ENCODE assay signal across 1 cellular context in the genomic region with DNA sequence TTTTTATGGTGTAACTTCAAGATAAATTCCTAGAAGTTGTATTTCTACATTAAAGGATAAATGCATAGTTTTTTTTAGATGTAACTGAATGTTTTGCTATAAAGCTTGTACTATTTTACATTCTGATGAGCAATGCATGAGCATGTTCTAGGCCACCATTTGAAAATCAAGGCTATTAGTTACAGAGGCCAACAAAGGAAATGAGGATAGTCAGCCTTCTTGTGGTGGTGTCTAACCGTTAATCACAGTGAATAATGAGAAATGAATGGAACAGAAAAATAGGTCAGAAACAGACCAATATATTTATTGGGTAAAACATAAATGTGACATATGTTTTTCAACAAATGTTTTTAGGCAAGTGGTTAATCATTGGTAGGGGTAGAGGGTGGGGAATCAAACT.
TF ChIP-seq lines count a peak whose summit lies in the region.

No MANE protein-coding gene starts in this region.

TF ChIP-seq in HCT116, 20 proteins besides CTCF, POLR2A, EP300 and RAD21 (continued from another document):
- TF ChIP-seq, protein P1, sequence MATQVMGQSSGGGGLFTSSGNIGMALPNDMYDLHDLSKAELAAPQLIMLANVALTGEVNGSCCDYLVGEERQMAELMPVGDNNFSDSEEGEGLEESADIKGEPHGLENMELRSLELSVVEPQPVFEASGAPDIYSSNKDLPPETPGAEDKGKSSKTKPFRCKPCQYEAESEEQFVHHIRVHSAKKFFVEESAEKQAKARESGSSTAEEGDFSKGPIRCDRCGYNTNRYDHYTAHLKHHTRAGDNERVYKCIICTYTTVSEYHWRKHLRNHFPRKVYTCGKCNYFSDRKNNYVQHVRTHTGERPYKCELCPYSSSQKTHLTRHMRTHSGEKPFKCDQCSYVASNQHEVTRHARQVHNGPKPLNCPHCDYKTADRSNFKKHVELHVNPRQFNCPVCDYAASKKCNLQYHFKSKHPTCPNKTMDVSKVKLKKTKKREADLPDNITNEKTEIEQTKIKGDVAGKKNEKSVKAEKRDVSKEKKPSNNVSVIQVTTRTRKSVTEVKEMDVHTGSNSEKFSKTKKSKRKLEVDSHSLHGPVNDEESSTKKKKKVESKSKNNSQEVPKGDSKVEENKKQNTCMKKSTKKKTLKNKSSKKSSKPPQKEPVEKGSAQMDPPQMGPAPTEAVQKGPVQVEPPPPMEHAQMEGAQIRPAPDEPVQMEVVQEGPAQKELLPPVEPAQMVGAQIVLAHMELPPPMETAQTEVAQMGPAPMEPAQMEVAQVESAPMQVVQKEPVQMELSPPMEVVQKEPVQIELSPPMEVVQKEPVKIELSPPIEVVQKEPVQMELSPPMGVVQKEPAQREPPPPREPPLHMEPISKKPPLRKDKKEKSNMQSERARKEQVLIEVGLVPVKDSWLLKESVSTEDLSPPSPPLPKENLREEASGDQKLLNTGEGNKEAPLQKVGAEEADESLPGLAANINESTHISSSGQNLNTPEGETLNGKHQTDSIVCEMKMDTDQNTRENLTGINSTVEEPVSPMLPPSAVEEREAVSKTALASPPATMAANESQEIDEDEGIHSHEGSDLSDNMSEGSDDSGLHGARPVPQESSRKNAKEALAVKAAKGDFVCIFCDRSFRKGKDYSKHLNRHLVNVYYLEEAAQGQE (IDR thresholded peaks at IDR 0.05; ENCODE audit: low read depth) = no peak
